8 cellular contexts compared by ENCODE assay signal in the genomic region with DNA sequence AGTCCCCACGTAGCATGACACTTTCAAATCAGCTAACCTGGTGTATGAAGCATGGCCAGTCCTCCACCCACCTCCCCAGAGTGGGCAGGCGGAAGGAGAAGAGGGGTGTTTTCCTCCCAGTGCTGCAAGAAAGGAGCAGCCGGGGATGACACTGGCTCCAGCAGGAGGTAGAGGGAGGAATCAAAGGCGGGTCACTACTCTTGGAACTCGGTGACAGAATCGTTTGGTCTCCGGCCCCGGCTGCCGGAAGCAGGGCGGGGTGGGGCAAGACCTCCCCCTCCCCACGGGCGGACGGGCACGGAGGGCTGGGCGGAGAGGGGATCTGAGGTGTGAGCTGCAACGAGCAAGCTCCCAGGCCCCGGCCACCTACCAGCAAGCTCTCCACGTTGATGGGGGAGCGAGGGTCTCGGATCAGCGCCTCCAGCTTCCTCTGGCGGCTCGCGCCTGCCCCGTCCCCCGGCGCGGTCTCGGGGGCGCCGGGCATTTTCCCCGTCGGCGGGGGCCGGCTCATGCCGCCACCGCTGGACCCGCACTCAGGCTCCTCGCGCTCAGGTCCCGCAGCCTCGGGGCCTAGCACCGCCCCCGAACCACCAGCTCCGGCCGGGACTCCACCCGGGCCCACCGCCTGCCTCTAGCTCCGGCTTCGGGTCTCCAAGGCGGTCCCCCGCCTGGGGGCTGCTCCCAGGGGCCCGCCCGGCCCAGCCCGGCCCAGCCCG. TPM values are rescaled to one million over a fixed set of nuclear protein-coding genes. Genes with fewer than 3 reads are reported as not detected.
A peak's percentile ranks its signal among the peaks of the same experiment; 100 is the strongest.
DNase-seq lines count a peak whose midpoint lies in the region; ATAC-seq, FAIRE-seq and TF ChIP-seq lines count a peak whose summit lies in the region.

No MANE protein-coding gene starts in this region.

- no peak; the same call in 1 of the 2 replicates for TF ChIP-seq POLR2A in GM12878 (IDR thresholded peaks at IDR 0.05; ENCODE audit: low read depth, low read length)
- TF ChIP-seq POLR2A in spleen (IDR thresholded peaks at IDR 0.05): no peak

- BruUV-seq in GM12878 (replicated peaks; lab: Mats Ljungman, UMichigan): no TSS peak

- CTCF ChIA-PET in GM12878 (lab: Yijun Ruan, JAX): interaction anchor here (0.7 to 3.2 kb wide), 2 partner anchors 93 to 109 kb away, joined by 4 to 13 read pairs; no protein-coding TSS in a partner anchor

- ATAC-seq in GM21515 (IDR thresholded peaks at IDR 0.05; ENCODE audit: unreplicated experiment): peak; percentile 29
- peak; percentile 65 for ATAC-seq in GM12878

- peak overlapping the region; percentile 75 for H3K9ac ChIP-seq in HUES48 (ENCODE audit: low read depth, low read length)
- peak overlapping the region; percentile 79 for H3K9ac ChIP-seq in GM12878 (ENCODE audit: control insufficient read depth, insufficient read depth, low read length)

- RAD21 ChIA-PET in GM12878 (lab: Charles Lee; ENCODE audit: unreplicated experiment): interaction anchor here (1.3 to 1.6 kb wide), 2 partner anchors 109 to 122 kb away, joined by 3 to 7 read pairs; a partner anchor contains a TSS

- H3K36me3 ChIP-seq in HUES48 (ENCODE audit: control insufficient read depth, insufficient read depth, low read length) (no peaks in the 10 kb centered on the region), GM12878 (ENCODE audit: control insufficient read depth in 2 of 2, insufficient read depth in 2 of 2, low read length in 1 of 2) (no peaks in the 10 kb centered on the region), spleen (no peaks in the 10 kb centered on the region)

- peaks cover 51% of the 10 kb centered on the region for H3K79me2 ChIP-seq in GM12878 (ENCODE audit: control insufficient read depth, insufficient read depth, low read length)

- FAIRE-seq in GM12878 (lab: Jason Lieb, UNC): no peak

- H3K27ac ChIP-seq in HUES48 (ENCODE audit: low read depth, low read length) (peak overlapping the region; percentile 89), GM12878 (ENCODE audit: control insufficient read depth, insufficient read depth) (peak overlapping the region; percentile 68), spleen (peak overlapping the region; percentile 90 to 99 (median 96))

- no peak for TF ChIP-seq EP300 in GM12878 (IDR thresholded peaks at IDR 0.05; ENCODE audit: borderline replicate concordance in 1 of 2, control insufficient read depth in 1 of 2, low read depth in 2 of 2, low read length in 2 of 2)

- TF ChIP-seq CTCF in GM12878 (IDR thresholded peaks at IDR 0.05 in 2 of 3, conservative IDR thresholded peaks at IDR 0.05 in 1 of 3; ENCODE audit: control insufficient read depth in 2 of 3, extremely low read depth in 1 of 3, insufficient read depth in 1 of 3, low read depth in 3 of 3, low read length in 3 of 3) (no peak), spleen (IDR thresholded peaks at IDR 0.05 in 8 of 11, conservative IDR thresholded peaks at IDR 0.05 in 3 of 11) (peak in 1 of 11 experiments; percentile 6)

- POLR2A ChIA-PET in GM12878 (lab: Charles Lee): interaction anchor here (0.8 to 1.0 kb wide), 2 partner anchors 16 to 34 kb away, joined by 3 read pairs; no protein-coding TSS in a partner anchor

- SMC1A ChIA-PET in GM12878 (lab: Charles Lee; ENCODE audit: uncharacterized antibody, unreplicated experiment): interaction anchor here (1.2 kb wide), 1 partner anchor 10 kb away, joined by 3 read pairs; no protein-coding TSS in a partner anchor

- H3K4me1 ChIP-seq in HUES48 (ENCODE audit: control insufficient read depth, insufficient read depth, low read length): peaks cover 26% of the 10 kb centered on the region
- no peaks in the 10 kb centered on the region for H3K4me1 ChIP-seq in GM12878 (ENCODE audit: control insufficient read depth, insufficient read depth, low read length)
- peaks cover 17 to 63% (median 50%) of the 10 kb centered on the region in 6 donors for H3K4me1 ChIP-seq in spleen

- peak; percentile 53 for DNase-seq in Daoy (ENCODE audit: low read depth)
- peak; percentile 84 for DNase-seq in SW480 (ENCODE audit: low spot score)
- DNase-seq in GM12878 (ENCODE audit: low read depth, low spot score): no peak
- peak; percentile 53 for DNase-seq in iPS-NIHi11 (ENCODE audit: low spot score)
- peak; percentile 91 for DNase-seq in spleen
- DNase-seq in NCI-H1048 (lab: John Stamatoyannopoulos, UW): no peak

- peak overlapping the region; percentile 83 for H3K4me2 ChIP-seq in GM12878 (ENCODE audit: control insufficient read depth, insufficient read depth)

- H3K9me3 ChIP-seq in HUES48 (ENCODE audit: control insufficient read depth, insufficient read depth, low read length): no peaks in the 10 kb centered on the region
- no peaks in the 10 kb centered on the region for H3K9me3 ChIP-seq in GM12878 (replicated peaks; ENCODE audit: control insufficient read depth, insufficient read depth, low read length)
- no peaks in the 10 kb centered on the region for H3K9me3 ChIP-seq in spleen

- no peaks in the 10 kb centered on the region for H4K20me1 ChIP-seq in GM12878 (ENCODE audit: control insufficient read depth, insufficient read depth)

- intact Hi-C loops in GM12878 (cut with micrococcal nuclease; ENCODE audit: unreplicated experiment) (loop anchor here (5.0 to 10.0 kb wide), 2 partner anchors 111 to 209 kb away; a partner anchor contains a TSS), spleen (cut with DNase I; ENCODE audit: low total_unique reads) (no loop called here)

- H3K4me3 ChIP-seq in HUES48 (ENCODE audit: low read depth, low read length) (peak overlapping the region; percentile 89), GM12878 (peak overlapping the region; percentile 95), spleen (peak overlapping the region; percentile 71 to 98 (median 85))

- under 1% methylated on average over 46 of the region's 56 CpGs for WGBS in GM12878 (ENCODE audit: insufficient coverage, insufficient replicate concordance, low lambda C conversion rate, missing lambda C conversion rate)
- WGBS in spleen, 5 donors: 0 to 1% (median 0%) methylated on average over 22 to 56 of the region's 56 CpGs

- no peaks in the 10 kb centered on the region for H3K27me3 ChIP-seq in HUES48 (ENCODE audit: control insufficient read depth, insufficient read depth, low read length)
- no peaks in the 10 kb centered on the region for H3K27me3 ChIP-seq in GM12878 (replicated peaks in 1 of 2; ENCODE audit: control insufficient read depth in 2 of 2, insufficient read depth in 2 of 2, low read length in 1 of 2)
- no peaks in the 10 kb centered on the region for H3K27me3 ChIP-seq in spleen (replicated peaks in 1 of 7)

- in situ Hi-C loops in GM12878 (cut with MboI): no loop called here

- no peak for TF ChIP-seq RAD21 in GM12878 (IDR thresholded peaks at IDR 0.05; ENCODE audit: insufficient read depth, low read depth, low read length)

- H2AFZ ChIP-seq in GM12878 (ENCODE audit: control insufficient read depth, low read depth, low read length): peak overlapping the region; percentile 76

TF ChIP-seq in GM12878, 131 proteins besides CTCF, POLR2A, EP300 and RAD21 (continues in another document):
- TF ChIP-seq TAF1 (IDR thresholded peaks at IDR 0.05; ENCODE audit: borderline replicate concordance, low read depth, low read length) (no peak; the same call in 1 of the 2 replicates), DPF2 (IDR thresholded peaks at IDR 0.05) (peak; percentile 63), BACH1 (IDR thresholded peaks at IDR 0.05; ENCODE audit: borderline replicate concordance) (0 out of 2 replicates have a peak, but pooled peaks have one; percentile 14), PAX5 (IDR thresholded peaks at IDR 0.05; ENCODE audit: borderline replicate concordance, low read depth, low read length) (peak; percentile 46; the same call in 1 of the 2 replicates), EGR1 (IDR thresholded peaks at IDR 0.05; ENCODE audit: borderline replicate concordance in 1 of 2, low read depth in 2 of 2, low read length in 2 of 2) (0 out of 3 replicates have a peak, but pooled peaks of 1 of the 2 experiments have one; percentile 6)
- TF ChIP-seq, protein P1, sequence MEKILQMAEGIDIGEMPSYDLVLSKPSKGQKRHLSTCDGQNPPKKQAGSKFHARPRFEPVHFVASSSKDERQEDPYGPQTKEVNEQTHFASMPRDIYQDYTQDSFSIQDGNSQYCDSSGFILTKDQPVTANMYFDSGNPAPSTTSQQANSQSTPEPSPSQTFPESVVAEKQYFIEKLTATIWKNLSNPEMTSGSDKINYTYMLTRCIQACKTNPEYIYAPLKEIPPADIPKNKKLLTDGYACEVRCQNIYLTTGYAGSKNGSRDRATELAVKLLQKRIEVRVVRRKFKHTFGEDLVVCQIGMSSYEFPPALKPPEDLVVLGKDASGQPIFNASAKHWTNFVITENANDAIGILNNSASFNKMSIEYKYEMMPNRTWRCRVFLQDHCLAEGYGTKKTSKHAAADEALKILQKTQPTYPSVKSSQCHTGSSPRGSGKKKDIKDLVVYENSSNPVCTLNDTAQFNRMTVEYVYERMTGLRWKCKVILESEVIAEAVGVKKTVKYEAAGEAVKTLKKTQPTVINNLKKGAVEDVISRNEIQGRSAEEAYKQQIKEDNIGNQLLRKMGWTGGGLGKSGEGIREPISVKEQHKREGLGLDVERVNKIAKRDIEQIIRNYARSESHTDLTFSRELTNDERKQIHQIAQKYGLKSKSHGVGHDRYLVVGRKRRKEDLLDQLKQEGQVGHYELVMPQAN (conservative IDR thresholded peaks at IDR 0.05): 0 out of 2 replicates have a peak, but pooled peaks have one; percentile 6

RNA-seq across cellular contexts. Expression of a gene that starts 0.7 kb away (rescaled TPM):
- 33.6 and 36.7 TPM in 2 replicates for total RNA-seq in Daoy (2014; rRNA removed; shearing (Covaris generic))
- total RNA-seq in GM12878 (2013; cell fraction: nucleolus; rRNA removed): 48.5 and 57.0 TPM in 2 replicates
- total RNA-seq in GM12878 (2014; rRNA removed): 12.5 and 17.7 TPM in 2 replicates
- total RNA-seq in GM12878 (2014; rRNA removed; fragmentation: Illumina TruSeq; extraction: Trizol): 22.1 and 22.5 TPM in 2 replicates
- 16.3 and 19.3 TPM in 2 replicates for total RNA-seq in GM12878 (2021)
- 3.0 TPM for polyA plus RNA-seq in GM12878 (2011; ENCODE audit: low read depth)
- 5.1 and 9.1 TPM in 2 replicates for polyA plus RNA-seq in GM12878 (2011; rRNA removed)
- 1.6 and 2.3 TPM in 2 replicates for polyA plus RNA-seq in GM12878 (2011; cell fraction: cytosol; rRNA removed)
- polyA plus RNA-seq in GM12878 (2011; cell fraction: nucleus; rRNA removed): 3.3 and 5.0 TPM in 2 replicates
- polyA plus RNA-seq in GM12878 (2012): 5.2 and 6.6 TPM in 2 replicates
- 12.7 and 15.8 TPM in 2 replicates for polyA plus RNA-seq in GM12878 (2014; fragmentation: Illumina TruSeq; extraction: Trizol)
- polyA plus RNA-seq in GM12878 (2014; fragmentation: Nextera tagmentation; extraction: Ambion mirVana): 1 to 10 TPM; 4.6 to 5.8 TPM
- 6.3 and 7.6 TPM in 2 replicates for polyA plus RNA-seq in GM12878 (2014; rRNA removed)
- polyA plus RNA-seq in GM12878 (2016; fragmentation: Nextera tagmentation; extraction: Ambion mirVana): 1 to 10 TPM; 5.6 to 9.0 TPM
- 9.1 and 14.3 TPM in 2 replicates for polyA minus RNA-seq in GM12878 (2011; rRNA and poly(A)+ RNA removed)
- 3.7 and 4.7 TPM in 2 replicates for polyA minus RNA-seq in GM12878 (2011; cell fraction: cytosol; rRNA and poly(A)+ RNA removed)
- 8.5 and 13.8 TPM in 2 replicates for polyA minus RNA-seq in GM12878 (2011; cell fraction: nucleus; rRNA and poly(A)+ RNA removed)
- 10 to 100 TPM; 37.3 to 89.6 (median 73.9) TPM for total RNA-seq in spleen
- 1 to 10 TPM; 4.0 to 9.6 (median 4.9) TPM for polyA plus RNA-seq in spleen

Comparison
In these comparisons a context has a peak if more than half of its experiments do, and no peak if none do; other contexts are left out.
1. DNase-seq: peak in Daoy (single experiment), SW480 (single experiment), iPS-NIHi11 (single experiment) and spleen (single experiment); none in GM12878 (single experiment) and NCI-H1048 (single experiment).
2. Peak in every context shown above with its lines, with median percentiles within 50 percentile points of each other: H3K27ac ChIP-seq and H3K4me3 ChIP-seq.